ENCODE assay signal across 9 cellular contexts in genomic region chr14:49993565-49993964, GRCh38.
"Had no signal": no experiment of that assay in that cellular context is flagged by ENCODE, and none has a peak within 500 bp of the region (broad histone marks: within the 10 kb centered on the region; RNA-seq: fewer than 3 reads in every experiment).

No MANE protein-coding gene starts in this region.

- DNase-seq: activated naive CD4-positive, alpha-beta T cell treated with anti-CD3 and anti-CD28 coated beads, Interleukin-2, amount 10 ng/mL, durations not matched to agents 7 days and 5 days; erythroblast; left colon; mucosa of descending colon; naive thymus-derived CD8-positive, alpha-beta T cell; SHP77 treated with DMSO at 0.1 percent for 48 hours had no signal

- H3K27me3 ChIP-seq: tibial nerve had no signal

- H3K27me3 Mint-ChIP-seq: activated naive CD4-positive, alpha-beta T cell treated with anti-CD3 and anti-CD28 coated beads, Interleukin-2, amount 10 ng/mL, durations not matched to agents 7 days and 5 days; naive thymus-derived CD8-positive, alpha-beta T cell had no signal

- H3K9me3 Mint-ChIP-seq: activated naive CD4-positive, alpha-beta T cell treated with anti-CD3 and anti-CD28 coated beads, Interleukin-2, amount 10 ng/mL, durations not matched to agents 7 days and 5 days; activated T-helper 2 cell treated with anti-CD3 and anti-CD28 coated beads, Interferon-gamma antibody, Interleukin-2, Interleukin-4, amounts not matched to agents 10 μg/mL and 5 μg/mL and 100 μg/mL, durations not matched to agents 14 hours and 24 hours and 36 hours; naive thymus-derived CD8-positive, alpha-beta T cell; T-helper 1 cell treated with Interleukin-12 subunit alpha and Interleukin-12 subunit beta and Interleukin-4 antibody, amounts not matched to agents 30 μg/mL and 1 μg/mL, for 36 hours had no signal

- H3K4me3 ChIP-seq: mucosa of descending colon, tibial nerve had no signal

- H3K36me3 ChIP-seq: tibial nerve had no signal

- H3K4me3 Mint-ChIP-seq: activated naive CD4-positive, alpha-beta T cell treated with anti-CD3 and anti-CD28 coated beads, Interleukin-2, amount 10 ng/mL, durations not matched to agents 7 days and 5 days; naive thymus-derived CD8-positive, alpha-beta T cell had no signal

- ATAC-seq: naive thymus-derived CD8-positive, alpha-beta T cell had no signal

- H3K27ac Mint-ChIP-seq: activated naive CD4-positive, alpha-beta T cell treated with anti-CD3 and anti-CD28 coated beads, Interleukin-2, amount 10 ng/mL, durations not matched to agents 7 days and 5 days had no signal

- H3K9me3 ChIP-seq: mucosa of descending colon, tibial nerve had no signal
